16 cellular contexts compared by ENCODE assay signal in the genomic region with DNA sequence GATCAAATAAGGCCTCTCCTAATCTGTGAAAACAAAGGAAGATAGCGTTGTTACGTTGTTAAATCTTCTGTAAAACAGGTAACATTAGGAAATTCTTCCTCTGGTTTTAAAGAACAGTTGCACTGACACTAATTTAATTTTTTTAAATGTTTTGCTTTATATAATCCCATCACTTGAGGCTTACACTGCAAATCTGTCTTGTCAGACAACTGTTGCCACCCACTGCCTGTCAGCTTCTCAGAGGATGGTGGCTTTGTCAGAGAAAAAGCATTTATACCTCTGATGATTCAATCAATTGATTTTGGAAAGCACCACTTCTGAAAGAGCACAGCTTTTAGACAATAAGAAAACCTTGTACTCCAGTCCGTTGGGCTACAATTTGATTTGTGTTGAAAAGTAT.
DNase-seq lines count a peak whose midpoint lies in the region; FAIRE-seq and TF ChIP-seq lines count a peak whose summit lies in the region.
"Had no signal": no experiment of that assay in that cellular context is flagged by ENCODE, and none has a peak within 500 bp of the region (broad histone marks: within the 10 kb centered on the region; RNA-seq: fewer than 3 reads in every experiment).

No MANE protein-coding gene starts in this region.

- no peak overlapping the region for H2AK5ac ChIP-seq in H1 (ENCODE audit: low read depth, low read length)
- H2AK5ac ChIP-seq in neuronal stem cell (ENCODE audit: low read depth, low read length), result no peak overlapping the region

- H2BK15ac ChIP-seq in H1 (ENCODE audit: low read length) (no peak overlapping the region), neuronal stem cell (ENCODE audit: low read length) (no peak overlapping the region)

- H2BK5ac ChIP-seq in H1 (ENCODE audit: low read depth, low read length) (no peak overlapping the region), neuronal stem cell (ENCODE audit: low read length) (no peak overlapping the region)

- no peaks in the 10 kb centered on the region for H3K27me3 ChIP-seq in OCI-LY3 (ENCODE audit: low read depth, low read length)
- H3K27me3 ChIP-seq in H1 (replicated peaks in 1 of 4; ENCODE audit: control insufficient read depth in 3 of 4, extremely low read depth in 1 of 4, insufficient read depth in 3 of 4, low read length in 3 of 4), result no peaks in the 10 kb centered on the region
- H3K27me3 ChIP-seq in neuronal stem cell (ENCODE audit: control insufficient read depth in 3 of 3, insufficient read depth in 3 of 3, low read depth in 1 of 3, low read length in 3 of 3), result no peaks in the 10 kb centered on the region
- H3K27me3 ChIP-seq in right atrium auricular region, result no peaks in the 10 kb centered on the region
- no peaks in the 10 kb centered on the region for H3K27me3 ChIP-seq in testis
- H3K27me3 ChIP-seq in stomach, result no peaks in the 10 kb centered on the region

- no peak for TF ChIP-seq CTCF in D721Med (IDR thresholded peaks at IDR 0.05; ENCODE audit: insufficient read depth, missing control alignments)
- no peak for TF ChIP-seq CTCF in OCI-LY3 (IDR thresholded peaks at IDR 0.05; ENCODE audit: low read depth, low read length)
- no peak for TF ChIP-seq CTCF in H1 (IDR thresholded peaks at IDR 0.05; ENCODE audit: control extremely low read depth in 1 of 3, insufficient read depth in 1 of 3, low read depth in 1 of 3, low read length in 3 of 3)
- no peak for TF ChIP-seq CTCF in right atrium auricular region (IDR thresholded peaks at IDR 0.05)
- no peak for TF ChIP-seq CTCF in testis (IDR thresholded peaks at IDR 0.05)
- no peak for TF ChIP-seq CTCF in stomach (IDR thresholded peaks at IDR 0.05)

- no peak overlapping the region for H3K23ac ChIP-seq in H1 (ENCODE audit: insufficient read length)
- H3K23ac ChIP-seq in neuronal stem cell (ENCODE audit: low read depth, low read length, poor library complexity), result no peak overlapping the region

- H2BK20ac ChIP-seq in H1 (ENCODE audit: low read length), result no peak overlapping the region

- TF ChIP-seq EP300 in H1 (IDR thresholded peaks at IDR 0.05; ENCODE audit: borderline replicate concordance in 1 of 2, low read depth in 2 of 2, low read length in 2 of 2) (no peak), stomach (IDR thresholded peaks at IDR 0.05) (no peak)

- H3K79me1 ChIP-seq in H1 (ENCODE audit: low read depth, low read length), result no peaks in the 10 kb centered on the region
- no peaks in the 10 kb centered on the region for H3K79me1 ChIP-seq in neuronal stem cell (ENCODE audit: low read depth, low read length)

- H3K9ac ChIP-seq in OCI-LY3 (ENCODE audit: low read length), result no peak overlapping the region
- no peak overlapping the region for H3K9ac ChIP-seq in H1 (replicated peaks in 1 of 4; ENCODE audit: extremely low read depth in 1 of 4, low read depth in 3 of 4, low read length in 3 of 4)
- no peak overlapping the region for H3K9ac ChIP-seq in neuronal stem cell (ENCODE audit: low read depth, low read length, poor library complexity)
- H3K9ac ChIP-seq: GM23248 had no signal

- no peaks in the 10 kb centered on the region for H3K36me3 ChIP-seq in OCI-LY3 (replicated peaks; ENCODE audit: low read depth, low read length)
- H3K36me3 ChIP-seq in H1 (ENCODE audit: control insufficient read depth in 2 of 4, insufficient read depth in 4 of 4, low read length in 3 of 4), result no peaks in the 10 kb centered on the region
- H3K36me3 ChIP-seq in neuronal stem cell (replicated peaks in 1 of 2; ENCODE audit: control insufficient read depth in 2 of 2, insufficient read depth in 2 of 2, low read length in 2 of 2), result no peaks in the 10 kb centered on the region
- H3K36me3 ChIP-seq in right atrium auricular region, result no peaks in the 10 kb centered on the region
- H3K36me3 ChIP-seq in testis (ENCODE audit: low read depth, missing control alignments), result no peaks in the 10 kb centered on the region
- H3K36me3 ChIP-seq in stomach, result no peaks in the 10 kb centered on the region

- WGBS in H1 (ENCODE audit: extremely low coverage in 1 of 2, insufficient coverage in 1 of 2, insufficient read length in 1 of 2, insufficient replicate concordance in 2 of 2, low coverage in 1 of 2, low lambda C conversion rate in 2 of 2, missing lambda C conversion rate in 1 of 2), 2 experiments, result 89% methylated on average over 3 of the region's 3 CpGs; no CpG with 5 or more reads in 1 of the 2 experiments
- no CpG with 5 or more reads among the region's 3 CpGs for WGBS in neuronal stem cell (ENCODE audit: extremely low coverage in 2 of 2, insufficient read length in 2 of 2, insufficient replicate concordance in 1 of 2), 2 donors
- WGBS in testis, 2 donors, result 78 to 83% methylated on average over 3 of the region's 3 CpGs
- 51 to 65% (median 52%) methylated on average over 3 of the region's 3 CpGs for WGBS in stomach, 5 donors

- H4K20me1 ChIP-seq in OCI-LY3 (ENCODE audit: insufficient read depth, low read length) (no peaks in the 10 kb centered on the region), H1 (replicated peaks in 1 of 2; ENCODE audit: control insufficient read depth in 1 of 2, insufficient read depth in 2 of 2, low read length in 2 of 2) (no peaks in the 10 kb centered on the region)

- H3K23me2 ChIP-seq in H1 (ENCODE audit: low read depth, low read length), result no peaks in the 10 kb centered on the region

- DNase-seq in D721Med (ENCODE audit: insufficient read length, low spot score), result no peak
- DNase-seq in H1 (ENCODE audit: low read depth in 1 of 2, low spot score in 2 of 2), result no peak
- DNase-seq in neuronal stem cell (ENCODE audit: low spot score), result no peak
- no peak for DNase-seq in stimulated activated CD4-positive, alpha-beta T cell treated with anti-CD3 and anti-CD28 coated beads, Interleukin-1b, Interleukin-23, amount 100 ng/mL, for 48 hours
- no peak for DNase-seq in right atrium auricular region (ENCODE audit: low spot score)
- DNase-seq in testis, result no peak
- no peak for DNase-seq in stomach
- DNase-seq: ACHN; C1 segment of cervical spinal cord; Calu3; CD4-positive, alpha-beta T cell; DND-41; GF-D8; GM23248; H9 had no signal

- no peaks in the 10 kb centered on the region for H3K79me2 ChIP-seq in OCI-LY3 (ENCODE audit: low read length)
- H3K79me2 ChIP-seq in H1 (ENCODE audit: control insufficient read depth in 1 of 2, insufficient read depth in 2 of 2, low read length in 2 of 2), result no peaks in the 10 kb centered on the region

- H3K4me3 ChIP-seq in OCI-LY3 (ENCODE audit: low read length) (no peak overlapping the region), H1 (ENCODE audit: extremely low read depth in 1 of 4, insufficient read depth in 2 of 4, low read depth in 3 of 4, low read length in 4 of 4) (no peak overlapping the region), neuronal stem cell (ENCODE audit: low read length in 2 of 2) (no peak overlapping the region), right atrium auricular region (no peak overlapping the region), testis (no peak overlapping the region), stomach (no peak overlapping the region)
- H3K4me3 ChIP-seq: GM23248 had no signal

- CTCF ChIA-PET in H1 (lab: Charles Lee; ENCODE audit: partially characterized antibody), result interaction anchor here (0.9 kb wide), 1 partner anchor 54 kb away, joined by 3 read pairs; no protein-coding TSS in a partner anchor

- POLR2A ChIA-PET in H1 (lab: Charles Lee; ENCODE audit: partially characterized antibody), result no interaction called here

- H3K27ac ChIP-seq in OCI-LY3 (ENCODE audit: low read length) (no peak overlapping the region), H1 (ENCODE audit: low read depth, low read length) (no peak overlapping the region), neuronal stem cell (replicated peaks; ENCODE audit: low read length) (no peak overlapping the region), right atrium auricular region (no peak overlapping the region), testis (no peak overlapping the region), stomach (no peak overlapping the region)
- H3K27ac ChIP-seq: GM23248 had no signal

- TF ChIP-seq POLR2A in H1 (IDR thresholded peaks at IDR 0.05; ENCODE audit: control extremely low read depth in 1 of 2, low read depth in 2 of 2, low read length in 2 of 2), result no peak
- TF ChIP-seq POLR2A in testis (IDR thresholded peaks at IDR 0.05), result no peak
- TF ChIP-seq POLR2A in stomach (IDR thresholded peaks at IDR 0.05), result no peak

- intact Hi-C loops in testis (cut with DNase I; ENCODE audit: low total_unique reads) (no loop called here), stomach (cut with DNase I; ENCODE audit: low total_unique reads) (no loop called here)

- H3K4me2 ChIP-seq in OCI-LY3 (ENCODE audit: low read length), result no peak overlapping the region
- no peak overlapping the region for H3K4me2 ChIP-seq in H1 (ENCODE audit: insufficient read depth in 1 of 2, low read depth in 2 of 2, low read length in 2 of 2)
- H3K4me2 ChIP-seq in neuronal stem cell (ENCODE audit: insufficient read depth, low read length, poor library complexity, severe bottlenecking), result no peak overlapping the region

- peaks cover 19% of the 10 kb centered on the region for H3K4me1 ChIP-seq in OCI-LY3 (ENCODE audit: low read length)
- H3K4me1 ChIP-seq in H1 (replicated peaks in 1 of 4; ENCODE audit: control insufficient read depth in 3 of 4, insufficient read depth in 4 of 4, low read length in 3 of 4), result no peaks in the 10 kb centered on the region
- H3K4me1 ChIP-seq in neuronal stem cell (ENCODE audit: control insufficient read depth in 2 of 2, insufficient read depth in 1 of 2, low read depth in 1 of 2, low read length in 2 of 2), result peaks cover 0 to 9% of the 10 kb centered on the region in 2 donors
- H3K4me1 ChIP-seq in right atrium auricular region, result no peaks in the 10 kb centered on the region
- H3K4me1 ChIP-seq in testis, result no peaks in the 10 kb centered on the region
- no peaks in the 10 kb centered on the region for H3K4me1 ChIP-seq in stomach

- H2AFZ ChIP-seq in OCI-LY3 (ENCODE audit: low read depth, low read length) (peak overlapping the region; percentile 10; the same call in 1 of the 2 replicates), H1 (ENCODE audit: low read length) (0 out of 2 replicates have a peak overlapping the region, but pooled peaks have one; percentile 51), neuronal stem cell (ENCODE audit: low read length) (peak overlapping the region; percentile 43)
- H2AFZ ChIP-seq: GM23248 had no signal

- H3K4ac ChIP-seq in H1 (replicated peaks; ENCODE audit: insufficient read length, low read depth, low read length) (no peak overlapping the region), neuronal stem cell (ENCODE audit: low read length) (no peak overlapping the region)

- no peak overlapping the region for H2BK12ac ChIP-seq in H1 (ENCODE audit: low read depth, low read length)
- H2BK12ac ChIP-seq in neuronal stem cell (ENCODE audit: low read length), result no peak overlapping the region

- no peak for TF ChIP-seq RAD21 in H1 (IDR thresholded peaks at IDR 0.05 in 1 of 2, conservative IDR thresholded peaks at IDR 0.05 in 1 of 2; ENCODE audit: low read depth in 2 of 2, low read length in 2 of 2)

- H4K91ac ChIP-seq in H1 (replicated peaks; ENCODE audit: insufficient read length, low read length), result no peak overlapping the region
- H4K91ac ChIP-seq in neuronal stem cell (ENCODE audit: low read depth, low read length, poor library complexity), result no peak overlapping the region

- H4K5ac ChIP-seq in H1 (ENCODE audit: insufficient read length, low read depth, low read length), result no peak overlapping the region

- H3K18ac ChIP-seq in H1 (ENCODE audit: extremely low read depth, low read length) (no peak overlapping the region), neuronal stem cell (ENCODE audit: low read length) (no peak overlapping the region)

- H2BK120ac ChIP-seq in H1 (replicated peaks; ENCODE audit: low read depth, low read length) (no peak overlapping the region), neuronal stem cell (ENCODE audit: low read depth, low read length) (no peak overlapping the region)

- H4K8ac ChIP-seq in H1 (ENCODE audit: extremely low read depth, insufficient read depth, low read length), result no peak overlapping the region
- H4K8ac ChIP-seq in neuronal stem cell (ENCODE audit: low read depth, low read length), result no peak overlapping the region

- no peak overlapping the region for H3K56ac ChIP-seq in H1 (replicated peaks; ENCODE audit: insufficient read length, low read depth, low read length)

- no peaks in the 10 kb centered on the region for H3K9me3 ChIP-seq in OCI-LY3 (ENCODE audit: insufficient read depth, low read length)
- H3K9me3 ChIP-seq in H1 (ENCODE audit: insufficient read depth in 2 of 2, low read depth in 1 of 2, low read length in 1 of 2), result no peaks in the 10 kb centered on the region
- peaks cover 0 to 2% of the 10 kb centered on the region in 2 donors for H3K9me3 ChIP-seq in neuronal stem cell (replicated peaks in 1 of 2; ENCODE audit: control insufficient read depth in 2 of 2, insufficient read depth in 1 of 2, low read depth in 1 of 2, low read length in 2 of 2)
- no peaks in the 10 kb centered on the region for H3K9me3 ChIP-seq in right atrium auricular region
- H3K9me3 ChIP-seq in testis, result no peaks in the 10 kb centered on the region
- no peaks in the 10 kb centered on the region for H3K9me3 ChIP-seq in stomach

- FAIRE-seq in D721Med (lab: Jason Lieb, UNC), result peak; percentile 81
- FAIRE-seq in H1 (lab: Jason Lieb, UNC), result no peak

- H3K14ac ChIP-seq in H1 (ENCODE audit: insufficient read length) (no peak overlapping the region), neuronal stem cell (ENCODE audit: low read length) (no peak overlapping the region)
